15 cellular contexts compared by ENCODE assay signal in genomic region chr11:17807034-17807433, GRCh38.
DNase-seq lines count a peak whose midpoint lies in the region; ATAC-seq and TF ChIP-seq lines count a peak whose summit lies in the region.
"Had no signal": no experiment of that assay in that cellular context is flagged by ENCODE, and none has a peak within 500 bp of the region (broad histone marks: within the 10 kb centered on the region; RNA-seq: fewer than 3 reads in every experiment).

No MANE protein-coding gene starts in this region.

- H2AFZ ChIP-seq in neuronal stem cell (ENCODE audit: low read length): no peak overlapping the region

- H3K36me3 Mint-ChIP-seq in endodermal cell (ENCODE audit: low read depth): no peaks in the 10 kb centered on the region
- H3K36me3 Mint-ChIP-seq in CD8-positive, alpha-beta T cell: peaks cover 17% of the 10 kb centered on the region

- no peak overlapping the region for H3K4ac ChIP-seq in neuronal stem cell (ENCODE audit: low read length)

- no peak overlapping the region for H3K14ac ChIP-seq in neuronal stem cell (ENCODE audit: low read length)

- WGBS in endodermal cell (ENCODE audit: insufficient coverage in 1 of 2, insufficient read length in 1 of 2), 2 experiments: 43 to 89% methylated on average over 3 to 4 of the region's 4 CpGs
- WGBS in neuronal stem cell (ENCODE audit: extremely low coverage in 2 of 2, insufficient read length in 2 of 2, insufficient replicate concordance in 1 of 2), 2 donors: no CpG with 5 or more reads among the region's 4 CpGs

- no peak overlapping the region for H4K8ac ChIP-seq in neuronal stem cell (ENCODE audit: low read depth, low read length)

- H4K91ac ChIP-seq in neuronal stem cell (ENCODE audit: low read depth, low read length, poor library complexity): no peak overlapping the region

- no peak overlapping the region for H2BK15ac ChIP-seq in neuronal stem cell (ENCODE audit: low read length)

- POLR2A ChIA-PET in GM10248 (lab: Yijun Ruan, JAX): no interaction called here
- POLR2A ChIA-PET in CD8-positive, alpha-beta T cell (lab: Charles Lee): no interaction called here

- no peak overlapping the region for H2BK120ac ChIP-seq in neuronal stem cell (ENCODE audit: low read depth, low read length)

- H3K4me1 Mint-ChIP-seq in endodermal cell: no peaks in the 10 kb centered on the region
- no peaks in the 10 kb centered on the region for H3K4me1 Mint-ChIP-seq in CD8-positive, alpha-beta T cell (ENCODE audit: low read depth)
- H3K4me1 Mint-ChIP-seq: B cell had no signal

- peak overlapping the region; percentile 52 for H3K27ac ChIP-seq in endodermal cell (ENCODE audit: low read depth, low read length)
- H3K27ac ChIP-seq in neuronal stem cell (replicated peaks; ENCODE audit: low read length): no peak overlapping the region
- no peak overlapping the region for H3K27ac ChIP-seq in CD8-positive, alpha-beta T cell (ENCODE audit: low read depth, low read length)

- no peak overlapping the region for H2AK5ac ChIP-seq in neuronal stem cell (ENCODE audit: low read depth, low read length)

- H3K27me3 ChIP-seq in endodermal cell (ENCODE audit: control insufficient read depth, insufficient read depth, low read length, poor library complexity, severe bottlenecking): no peaks in the 10 kb centered on the region
- no peaks in the 10 kb centered on the region for H3K27me3 ChIP-seq in neuronal stem cell (ENCODE audit: control insufficient read depth in 3 of 3, insufficient read depth in 3 of 3, low read depth in 1 of 3, low read length in 3 of 3)
- H3K27me3 ChIP-seq in CD8-positive, alpha-beta T cell (ENCODE audit: insufficient read depth, low read length): no peaks in the 10 kb centered on the region
- H3K27me3 ChIP-seq: MG63 had no signal

- TF ChIP-seq CTCF in endodermal cell (conservative IDR thresholded peaks at IDR 0.05) (no peak), GM10248 (IDR thresholded peaks at IDR 0.05; ENCODE audit: control extremely low read depth, extremely low read depth, low read depth, missing control alignments) (no peak)
- TF ChIP-seq CTCF in CD8-positive, alpha-beta T cell (IDR thresholded peaks at IDR 0.05): no peak

- H3K4me3 ChIP-seq in endodermal cell (ENCODE audit: low read length): no peak overlapping the region
- no peak overlapping the region for H3K4me3 ChIP-seq in neuronal stem cell (ENCODE audit: low read length in 2 of 2)
- no peak overlapping the region for H3K4me3 ChIP-seq in CD8-positive, alpha-beta T cell (ENCODE audit: low read depth, low read length)
- H3K4me3 ChIP-seq: MG63 had no signal

- ATAC-seq in left ventricle myocardium superior: peak; percentile 50
- ATAC-seq in CD8-positive, alpha-beta T cell: no peak
- ATAC-seq in activated CD4-positive, CD25-positive, alpha-beta regulatory T cell treated with anti-CD3 and anti-CD28 coated beads, Interleukin-2, amount 50 U/mL, for 24 hours: no peak

- H3K79me1 ChIP-seq in neuronal stem cell (ENCODE audit: low read depth, low read length): no peaks in the 10 kb centered on the region

- H3K23ac ChIP-seq in neuronal stem cell (ENCODE audit: low read depth, low read length, poor library complexity): no peak overlapping the region

- no peak overlapping the region for H2BK12ac ChIP-seq in neuronal stem cell (ENCODE audit: low read length)

- H3K4me2 ChIP-seq in neuronal stem cell (ENCODE audit: insufficient read depth, low read length, poor library complexity, severe bottlenecking): no peak overlapping the region

- H3K9ac ChIP-seq in endodermal cell (ENCODE audit: extremely low read depth, low read length, poor library complexity, severe bottlenecking) (no peak overlapping the region), neuronal stem cell (ENCODE audit: low read depth, low read length, poor library complexity) (no peak overlapping the region)

- DNase-seq in left ventricle myocardium superior (no peak), cardiac septum (ENCODE audit: low spot score) (no peak), amniotic epithelial cell (ENCODE audit: low read depth) (peak; percentile 19), endodermal cell (no peak), neuronal stem cell (ENCODE audit: low spot score) (peak; percentile 6), GM10248 (ENCODE audit: extremely low spot score) (no peak)
- no peak for DNase-seq in CD8-positive, alpha-beta T cell
- DNase-seq: CD4-positive, CD25-positive, alpha-beta regulatory T cell; GF-D8; MG63; NCI-H1092 treated with DMSO at 0.1 percent for 48 hours; NCI-H1694; Right ventricle myocardium superior had no signal

- no peak overlapping the region for H3K27ac Mint-ChIP-seq in endodermal cell
- H3K27ac Mint-ChIP-seq in CD8-positive, alpha-beta T cell: no peak overlapping the region
- H3K27ac Mint-ChIP-seq: B cell; CD4-positive, CD25-positive, alpha-beta regulatory T cell had no signal

- CTCF ChIA-PET in GM10248 (lab: Yijun Ruan, JAX): interaction anchor here (0.9 kb wide), 1 partner anchor 76 kb away, joined by 3 read pairs; no protein-coding TSS in a partner anchor
- CTCF ChIA-PET in CD8-positive, alpha-beta T cell (lab: Charles Lee): no interaction called here

- H3K4me3 Mint-ChIP-seq in endodermal cell: no peak overlapping the region
- H3K4me3 Mint-ChIP-seq in CD8-positive, alpha-beta T cell: no peak overlapping the region
- H3K4me3 Mint-ChIP-seq: B cell; CD4-positive, CD25-positive, alpha-beta regulatory T cell had no signal

- H3K9me3 ChIP-seq in endodermal cell (ENCODE audit: control insufficient read depth, low read length) (no peaks in the 10 kb centered on the region), neuronal stem cell (replicated peaks in 1 of 2; ENCODE audit: control insufficient read depth in 2 of 2, insufficient read depth in 1 of 2, low read depth in 1 of 2, low read length in 2 of 2) (peaks cover 0 to 3% of the 10 kb centered on the region in 2 donors)
- H3K9me3 ChIP-seq in CD8-positive, alpha-beta T cell (ENCODE audit: low read length): no peaks in the 10 kb centered on the region
- H3K9me3 ChIP-seq: MG63 had no signal

- H2BK5ac ChIP-seq in neuronal stem cell (ENCODE audit: low read length): no peak overlapping the region

- H3K4me1 ChIP-seq in endodermal cell (ENCODE audit: control insufficient read depth, insufficient read depth, low read length) (no peaks in the 10 kb centered on the region), neuronal stem cell (ENCODE audit: control insufficient read depth in 2 of 2, insufficient read depth in 1 of 2, low read depth in 1 of 2, low read length in 2 of 2) (peaks cover 28 to 40% of the 10 kb centered on the region in 2 donors)
- no peaks in the 10 kb centered on the region for H3K4me1 ChIP-seq in CD8-positive, alpha-beta T cell (ENCODE audit: insufficient read depth, low read length)

- H3K18ac ChIP-seq in neuronal stem cell (ENCODE audit: low read length): no peak overlapping the region

- no peaks in the 10 kb centered on the region for H3K27me3 Mint-ChIP-seq in endodermal cell (ENCODE audit: insufficient read depth)
- H3K27me3 Mint-ChIP-seq in CD8-positive, alpha-beta T cell (ENCODE audit: low read depth): no peaks in the 10 kb centered on the region
- H3K27me3 Mint-ChIP-seq: B cell; CD4-positive, CD25-positive, alpha-beta regulatory T cell had no signal

- intact Hi-C loops in left ventricle myocardium superior (cut with micrococcal nuclease) (no loop called here), cardiac septum (cut with DNase I) (no loop called here)
- intact Hi-C loops in CD8-positive, alpha-beta T cell (cut with DNase I, micrococcal nuclease): no loop called here

- H3K9me3 Mint-ChIP-seq in endodermal cell: no peaks in the 10 kb centered on the region
- H3K9me3 Mint-ChIP-seq in CD8-positive, alpha-beta T cell: no peaks in the 10 kb centered on the region
- H3K9me3 Mint-ChIP-seq: CD4-positive, CD25-positive, alpha-beta regulatory T cell had no signal

- H3K36me3 ChIP-seq in endodermal cell (ENCODE audit: control insufficient read depth, insufficient read depth, low read length) (no peaks in the 10 kb centered on the region), neuronal stem cell (replicated peaks in 1 of 2; ENCODE audit: control insufficient read depth in 2 of 2, insufficient read depth in 2 of 2, low read length in 2 of 2) (no peaks in the 10 kb centered on the region)
- H3K36me3 ChIP-seq in CD8-positive, alpha-beta T cell (ENCODE audit: insufficient read depth, low read length): no peaks in the 10 kb centered on the region
- H3K36me3 ChIP-seq: MG63 had no signal

Comparison
In these comparisons a context has a peak if more than half of its experiments do, and no peak if none do; other contexts are left out.
1. DNase-seq: peak in amniotic epithelial cell (single experiment) and neuronal stem cell (single experiment); none in left ventricle myocardium superior (single experiment), cardiac septum (single experiment), endodermal cell (single experiment), GM10248 (single experiment) and CD8-positive, alpha-beta T cell (0 of 7).